ENCODE assay signal across 1 cellular context in genomic region chr12:50248883-50249282, GRCh38.
TF ChIP-seq lines count a peak whose summit lies in the region.

No MANE protein-coding gene starts in this region.

TF ChIP-seq in IMR-90, 13 proteins besides CTCF, POLR2A, EP300 and RAD21:
- TF ChIP-seq MXI1 (IDR thresholded peaks at IDR 0.05; ENCODE audit: borderline replicate concordance, low read depth, low read length) = no peak
- TF ChIP-seq CHD1 (IDR thresholded peaks at IDR 0.05; ENCODE audit: low read depth, low read length) = no peak
- TF ChIP-seq MAZ (IDR thresholded peaks at IDR 0.05; ENCODE audit: borderline replicate concordance, low read depth, low read length) = no peak
- TF ChIP-seq FOS (IDR thresholded peaks at IDR 0.05; ENCODE audit: low read depth, low read length) = no peak
- TF ChIP-seq SMC3 (IDR thresholded peaks at IDR 0.05; ENCODE audit: low read depth, low read length) = no peak
- no peak for TF ChIP-seq BHLHE40 (IDR thresholded peaks at IDR 0.05; ENCODE audit: low read depth, low read length)
- TF ChIP-seq, protein P1, sequence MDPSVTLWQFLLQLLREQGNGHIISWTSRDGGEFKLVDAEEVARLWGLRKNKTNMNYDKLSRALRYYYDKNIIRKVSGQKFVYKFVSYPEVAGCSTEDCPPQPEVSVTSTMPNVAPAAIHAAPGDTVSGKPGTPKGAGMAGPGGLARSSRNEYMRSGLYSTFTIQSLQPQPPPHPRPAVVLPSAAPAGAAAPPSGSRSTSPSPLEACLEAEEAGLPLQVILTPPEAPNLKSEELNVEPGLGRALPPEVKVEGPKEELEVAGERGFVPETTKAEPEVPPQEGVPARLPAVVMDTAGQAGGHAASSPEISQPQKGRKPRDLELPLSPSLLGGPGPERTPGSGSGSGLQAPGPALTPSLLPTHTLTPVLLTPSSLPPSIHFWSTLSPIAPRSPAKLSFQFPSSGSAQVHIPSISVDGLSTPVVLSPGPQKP (IDR thresholded peaks at IDR 0.05; ENCODE audit: borderline replicate concordance, low read depth, low read length) = no peak
- TF ChIP-seq NFE2L2 (IDR thresholded peaks at IDR 0.05; ENCODE audit: low read depth, low read length) = no peak
TF ChIP-seq in IMR-90: peak in this region for 0.
